1 cellular context compared by ENCODE assay signal in the genomic region with DNA sequence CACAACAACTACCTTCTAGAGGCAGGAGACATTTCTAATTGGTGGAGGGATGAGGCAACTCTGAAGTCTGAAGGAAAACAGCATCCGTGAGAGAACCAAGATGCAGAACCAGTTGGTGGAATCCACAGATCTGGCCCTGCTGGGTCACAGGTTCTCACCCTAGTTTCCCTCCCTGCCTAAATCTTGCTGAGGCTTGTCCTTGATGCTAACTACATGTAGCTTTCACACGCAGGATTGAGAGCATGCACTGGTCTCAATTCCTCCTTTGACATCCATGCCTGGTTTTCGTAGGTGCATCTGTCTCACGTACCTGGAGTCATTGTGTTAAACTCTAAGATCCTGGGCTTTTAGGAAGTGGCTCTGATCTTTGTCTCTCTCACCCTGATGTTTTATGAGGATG.
TF ChIP-seq lines count a peak whose summit lies in the region.

No MANE protein-coding gene starts in this region.

TF ChIP-seq in GM23338, 12 proteins besides CTCF, POLR2A, EP300 and RAD21:
- TF ChIP-seq, protein P1, sequence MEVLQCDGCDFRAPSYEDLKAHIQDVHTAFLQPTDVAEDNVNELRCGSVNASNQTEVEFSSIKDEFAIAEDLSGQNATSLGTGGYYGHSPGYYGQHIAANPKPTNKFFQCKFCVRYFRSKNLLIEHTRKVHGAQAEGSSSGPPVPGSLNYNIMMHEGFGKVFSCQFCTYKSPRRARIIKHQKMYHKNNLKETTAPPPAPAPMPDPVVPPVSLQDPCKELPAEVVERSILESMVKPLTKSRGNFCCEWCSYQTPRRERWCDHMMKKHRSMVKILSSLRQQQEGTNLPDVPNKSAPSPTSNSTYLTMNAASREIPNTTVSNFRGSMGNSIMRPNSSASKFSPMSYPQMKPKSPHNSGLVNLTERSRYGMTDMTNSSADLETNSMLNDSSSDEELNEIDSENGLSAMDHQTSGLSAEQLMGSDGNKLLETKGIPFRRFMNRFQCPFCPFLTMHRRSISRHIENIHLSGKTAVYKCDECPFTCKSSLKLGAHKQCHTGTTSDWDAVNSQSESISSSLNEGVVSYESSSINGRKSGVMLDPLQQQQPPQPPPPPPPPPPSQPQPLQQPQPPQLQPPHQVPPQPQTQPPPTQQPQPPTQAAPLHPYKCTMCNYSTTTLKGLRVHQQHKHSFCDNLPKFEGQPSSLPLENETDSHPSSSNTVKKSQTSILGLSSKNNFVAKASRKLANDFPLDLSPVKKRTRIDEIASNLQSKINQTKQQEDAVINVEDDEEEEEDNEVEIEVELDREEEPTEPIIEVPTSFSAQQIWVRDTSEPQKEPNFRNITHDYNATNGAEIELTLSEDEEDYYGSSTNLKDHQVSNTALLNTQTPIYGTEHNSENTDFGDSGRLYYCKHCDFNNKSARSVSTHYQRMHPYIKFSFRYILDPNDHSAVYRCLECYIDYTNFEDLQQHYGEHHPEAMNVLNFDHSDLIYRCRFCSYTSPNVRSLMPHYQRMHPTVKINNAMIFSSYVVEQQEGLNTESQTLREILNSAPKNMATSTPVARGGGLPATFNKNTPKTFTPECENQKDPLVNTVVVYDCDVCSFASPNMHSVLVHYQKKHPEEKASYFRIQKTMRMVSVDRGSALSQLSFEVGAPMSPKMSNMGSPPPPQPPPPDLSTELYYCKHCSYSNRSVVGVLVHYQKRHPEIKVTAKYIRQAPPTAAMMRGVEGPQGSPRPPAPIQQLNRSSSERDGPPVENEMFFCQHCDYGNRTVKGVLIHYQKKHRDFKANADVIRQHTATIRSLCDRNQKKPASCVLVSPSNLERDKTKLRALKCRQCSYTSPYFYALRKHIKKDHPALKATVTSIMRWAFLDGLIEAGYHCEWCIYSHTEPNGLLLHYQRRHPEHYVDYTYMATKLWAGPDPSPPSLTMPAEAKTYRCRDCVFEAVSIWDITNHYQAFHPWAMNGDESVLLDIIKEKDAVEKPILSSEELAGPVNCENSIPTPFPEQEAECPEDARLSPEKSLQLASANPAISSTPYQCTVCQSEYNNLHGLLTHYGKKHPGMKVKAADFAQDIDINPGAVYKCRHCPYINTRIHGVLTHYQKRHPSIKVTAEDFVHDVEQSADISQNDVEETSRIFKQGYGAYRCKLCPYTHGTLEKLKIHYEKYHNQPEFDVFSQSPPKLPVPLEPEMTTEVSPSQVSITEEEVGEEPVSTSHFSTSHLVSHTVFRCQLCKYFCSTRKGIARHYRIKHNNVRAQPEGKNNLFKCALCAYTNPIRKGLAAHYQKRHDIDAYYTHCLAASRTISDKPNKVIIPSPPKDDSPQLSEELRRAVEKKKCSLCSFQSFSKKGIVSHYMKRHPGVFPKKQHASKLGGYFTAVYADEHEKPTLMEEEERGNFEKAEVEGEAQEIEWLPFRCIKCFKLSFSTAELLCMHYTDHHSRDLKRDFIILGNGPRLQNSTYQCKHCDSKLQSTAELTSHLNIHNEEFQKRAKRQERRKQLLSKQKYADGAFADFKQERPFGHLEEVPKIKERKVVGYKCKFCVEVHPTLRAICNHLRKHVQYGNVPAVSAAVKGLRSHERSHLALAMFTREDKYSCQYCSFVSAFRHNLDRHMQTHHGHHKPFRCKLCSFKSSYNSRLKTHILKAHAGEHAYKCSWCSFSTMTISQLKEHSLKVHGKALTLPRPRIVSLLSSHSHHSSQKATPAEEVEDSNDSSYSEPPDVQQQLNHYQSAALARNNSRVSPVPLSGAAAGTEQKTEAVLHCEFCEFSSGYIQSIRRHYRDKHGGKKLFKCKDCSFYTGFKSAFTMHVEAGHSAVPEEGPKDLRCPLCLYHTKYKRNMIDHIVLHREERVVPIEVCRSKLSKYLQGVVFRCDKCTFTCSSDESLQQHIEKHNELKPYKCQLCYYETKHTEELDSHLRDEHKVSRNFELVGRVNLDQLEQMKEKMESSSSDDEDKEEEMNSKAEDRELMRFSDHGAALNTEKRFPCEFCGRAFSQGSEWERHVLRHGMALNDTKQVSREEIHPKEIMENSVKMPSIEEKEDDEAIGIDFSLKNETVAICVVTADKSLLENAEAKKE (CRISPR knock-in tag; IDR thresholded peaks at IDR 0.05) = no peak
- TF ChIP-seq JUNB (IDR thresholded peaks at IDR 0.05; ENCODE audit: unreplicated experiment) (no peak), ZNF331 (CRISPR knock-in tag; IDR thresholded peaks at IDR 0.05; ENCODE audit: low read depth) (no peak), CREB1 (CRISPR knock-in tag; IDR thresholded peaks at IDR 0.05; ENCODE audit: low read depth) (no peak), EZH2 (IDR thresholded peaks at IDR 0.05; ENCODE audit: low read depth, unreplicated experiment) (no peak), POLR2AphosphoS5 (IDR thresholded peaks at IDR 0.05; ENCODE audit: low read depth) (no peak), ZNF114 (CRISPR knock-in tag; IDR thresholded peaks at IDR 0.05) (no peak), NANOG (IDR thresholded peaks at IDR 0.05; ENCODE audit: borderline replicate concordance) (no peak), STAT1 (IDR thresholded peaks at IDR 0.05; ENCODE audit: unreplicated experiment) (no peak), EZH2phosphoT487 (IDR thresholded peaks at IDR 0.05; ENCODE audit: unreplicated experiment) (no peak)
- TF ChIP-seq, protein P2, sequence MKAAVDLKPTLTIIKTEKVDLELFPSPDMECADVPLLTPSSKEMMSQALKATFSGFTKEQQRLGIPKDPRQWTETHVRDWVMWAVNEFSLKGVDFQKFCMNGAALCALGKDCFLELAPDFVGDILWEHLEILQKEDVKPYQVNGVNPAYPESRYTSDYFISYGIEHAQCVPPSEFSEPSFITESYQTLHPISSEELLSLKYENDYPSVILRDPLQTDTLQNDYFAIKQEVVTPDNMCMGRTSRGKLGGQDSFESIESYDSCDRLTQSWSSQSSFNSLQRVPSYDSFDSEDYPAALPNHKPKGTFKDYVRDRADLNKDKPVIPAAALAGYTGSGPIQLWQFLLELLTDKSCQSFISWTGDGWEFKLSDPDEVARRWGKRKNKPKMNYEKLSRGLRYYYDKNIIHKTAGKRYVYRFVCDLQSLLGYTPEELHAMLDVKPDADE (IDR thresholded peaks at IDR 0.05) = no peak
- TF ChIP-seq, protein P3, sequence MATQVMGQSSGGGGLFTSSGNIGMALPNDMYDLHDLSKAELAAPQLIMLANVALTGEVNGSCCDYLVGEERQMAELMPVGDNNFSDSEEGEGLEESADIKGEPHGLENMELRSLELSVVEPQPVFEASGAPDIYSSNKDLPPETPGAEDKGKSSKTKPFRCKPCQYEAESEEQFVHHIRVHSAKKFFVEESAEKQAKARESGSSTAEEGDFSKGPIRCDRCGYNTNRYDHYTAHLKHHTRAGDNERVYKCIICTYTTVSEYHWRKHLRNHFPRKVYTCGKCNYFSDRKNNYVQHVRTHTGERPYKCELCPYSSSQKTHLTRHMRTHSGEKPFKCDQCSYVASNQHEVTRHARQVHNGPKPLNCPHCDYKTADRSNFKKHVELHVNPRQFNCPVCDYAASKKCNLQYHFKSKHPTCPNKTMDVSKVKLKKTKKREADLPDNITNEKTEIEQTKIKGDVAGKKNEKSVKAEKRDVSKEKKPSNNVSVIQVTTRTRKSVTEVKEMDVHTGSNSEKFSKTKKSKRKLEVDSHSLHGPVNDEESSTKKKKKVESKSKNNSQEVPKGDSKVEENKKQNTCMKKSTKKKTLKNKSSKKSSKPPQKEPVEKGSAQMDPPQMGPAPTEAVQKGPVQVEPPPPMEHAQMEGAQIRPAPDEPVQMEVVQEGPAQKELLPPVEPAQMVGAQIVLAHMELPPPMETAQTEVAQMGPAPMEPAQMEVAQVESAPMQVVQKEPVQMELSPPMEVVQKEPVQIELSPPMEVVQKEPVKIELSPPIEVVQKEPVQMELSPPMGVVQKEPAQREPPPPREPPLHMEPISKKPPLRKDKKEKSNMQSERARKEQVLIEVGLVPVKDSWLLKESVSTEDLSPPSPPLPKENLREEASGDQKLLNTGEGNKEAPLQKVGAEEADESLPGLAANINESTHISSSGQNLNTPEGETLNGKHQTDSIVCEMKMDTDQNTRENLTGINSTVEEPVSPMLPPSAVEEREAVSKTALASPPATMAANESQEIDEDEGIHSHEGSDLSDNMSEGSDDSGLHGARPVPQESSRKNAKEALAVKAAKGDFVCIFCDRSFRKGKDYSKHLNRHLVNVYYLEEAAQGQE (IDR thresholded peaks at IDR 0.05; ENCODE audit: unreplicated experiment) = no peak
